In genomic region chr11:17411418-17411817, GRCh38 we compare ENCODE assay signal across 15 cellular contexts. TPM values are rescaled to one million over a fixed set of nuclear protein-coding genes. Genes with fewer than 3 reads are reported as not detected.
A peak's percentile ranks its signal among the peaks of the same experiment; 100 is the strongest.
DNase-seq lines count a peak whose midpoint lies in the region; ATAC-seq and TF ChIP-seq lines count a peak whose summit lies in the region.
"Had no signal": no experiment of that assay in that cellular context is flagged by ENCODE, and none has a peak within 500 bp of the region (broad histone marks: within the 10 kb centered on the region; RNA-seq: fewer than 3 reads in every experiment).

No MANE protein-coding gene starts in this region.

- no peak for TF ChIP-seq CTCF in GM23338 (conservative IDR thresholded peaks at IDR 0.05; ENCODE audit: low read depth in 2 of 2)
- no peak for TF ChIP-seq CTCF in lower lobe of right lung (IDR thresholded peaks at IDR 0.05)
- TF ChIP-seq CTCF in upper lobe of left lung (IDR thresholded peaks at IDR 0.05): no peak

- H3K9ac ChIP-seq in BLaER1 treated with 17β-estradiol and CSF1 and Interleukin-3, amounts not matched to agents 10 nM and 100 nM: 0 out of 22 replicates have a peak overlapping the region, but pooled peaks of 1 of the 11 experiments have one; percentile 14
- H3K9ac ChIP-seq: SK-N-SH had no signal

- H3K27ac ChIP-seq in BLaER1 treated with 17β-estradiol and CSF1 and Interleukin-3, amounts not matched to agents 10 nM and 100 nM: no peak overlapping the region
- H3K27ac ChIP-seq in GM23338 (ENCODE audit: low read depth) (no peak overlapping the region), lower lobe of right lung (no peak overlapping the region), upper lobe of left lung (peak overlapping the region in 3 of 4 donors; percentile 44 to 74 (median 70))

- H3K36me3 Mint-ChIP-seq in GM23338 (ENCODE audit: low read depth): no peaks in the 10 kb centered on the region

- H3K4me1 ChIP-seq in BLaER1 treated with 17β-estradiol and CSF1 and Interleukin-3, amounts not matched to agents 10 nM and 100 nM: peaks cover 8 to 43% (median 34%) of the 10 kb centered on the region in 10 experiments
- H3K4me1 ChIP-seq in GM23338 (ENCODE audit: insufficient read depth) (no peaks in the 10 kb centered on the region), lower lobe of right lung (peaks cover 6% of the 10 kb centered on the region), upper lobe of left lung (peaks cover 25 to 42% (median 27%) of the 10 kb centered on the region in 4 donors)
- H3K4me1 ChIP-seq: HAP-1 had no signal

- H3K9me3 ChIP-seq in BLaER1 treated with 17β-estradiol and CSF1 and Interleukin-3, amounts not matched to agents 10 nM and 100 nM (replicated peaks in 1 of 11): no peaks in the 10 kb centered on the region
- H3K9me3 ChIP-seq in lower lobe of right lung (no peaks in the 10 kb centered on the region), upper lobe of left lung (no peaks in the 10 kb centered on the region)
- H3K9me3 ChIP-seq: HAP-1, MG63, SK-N-SH had no signal

- H4K20me1 ChIP-seq in BLaER1 treated with 17β-estradiol and CSF1 and Interleukin-3, amounts not matched to agents 10 nM and 100 nM: no peaks in the 10 kb centered on the region
- no peaks in the 10 kb centered on the region for H4K20me1 ChIP-seq in GM23338 (replicated peaks; ENCODE audit: insufficient read depth)

- intact Hi-C loops in lower lobe of right lung (cut with DNase I): no loop called here

- no peak for TF ChIP-seq POLR2A in upper lobe of left lung (IDR thresholded peaks at IDR 0.05)

- DNase-seq in GM23338 (ENCODE audit: low spot score) (no peak), lower lobe of right lung (peak; percentile 1), upper lobe of left lung (no peak), NCI-H748 (lab: John Stamatoyannopoulos, UW; ENCODE audit: unreplicated experiment) (no peak), iPS-NIHi11 (ENCODE audit: low spot score) (no peak)
- DNase-seq: DMS153, HFFc6, KBM-7, MG63, NCI-H774, SK-N-SH, SW 1271 had no signal

- no peak for ATAC-seq in GM23338
- no peak for ATAC-seq in lower lobe of right lung
- ATAC-seq in upper lobe of left lung (ENCODE audit: low FRiP score in 2 of 2): no peak
- no peak for ATAC-seq in GM19351 (IDR thresholded peaks at IDR 0.05; ENCODE audit: unreplicated experiment)

- peaks cover 6% of the 10 kb centered on the region; the same call in 1 of the 3 replicates for H3K4me1 Mint-ChIP-seq in GM23338

- H3K27me3 Mint-ChIP-seq in GM23338 (ENCODE audit: insufficient read depth, low read depth, poor library complexity): peaks cover 11% of the 10 kb centered on the region

- H3K79me2 ChIP-seq in GM23338 (replicated peaks; ENCODE audit: insufficient read depth): no peaks in the 10 kb centered on the region

- H2AFZ ChIP-seq in GM23338: 0 out of 2 replicates have a peak overlapping the region, but pooled peaks have one; percentile 10

- H3K4me3 Mint-ChIP-seq in GM23338: no peak overlapping the region
- H3K4me3 Mint-ChIP-seq: HFFc6 had no signal

- H3K36me3 ChIP-seq in BLaER1 treated with 17β-estradiol and CSF1 and Interleukin-3, amounts not matched to agents 10 nM and 100 nM: no peaks in the 10 kb centered on the region
- H3K36me3 ChIP-seq in GM23338 (ENCODE audit: insufficient read depth) (no peaks in the 10 kb centered on the region), lower lobe of right lung (no peaks in the 10 kb centered on the region), upper lobe of left lung (no peaks in the 10 kb centered on the region)
- H3K36me3 ChIP-seq: HAP-1, MG63 had no signal

- H3K4me2 ChIP-seq in BLaER1 treated with 17β-estradiol and CSF1 and Interleukin-3, amounts not matched to agents 10 nM and 100 nM: peak overlapping the region; percentile 2 to 63 (median 47); a peak in 21 of 22 replicates
- no peak overlapping the region for H3K4me2 ChIP-seq in GM23338
- H3K4me2 ChIP-seq: SK-N-SH had no signal

- no peaks in the 10 kb centered on the region for H3K9me2 ChIP-seq in GM23338 (ENCODE audit: insufficient read depth)
- H3K9me2 ChIP-seq: SK-N-SH had no signal

- no peak overlapping the region for H3K27ac Mint-ChIP-seq in GM23338
- H3K27ac Mint-ChIP-seq: HFFc6 had no signal

- H3F3A ChIP-seq in GM23338 (replicated peaks; ENCODE audit: low read depth): no peaks in the 10 kb centered on the region

- no peaks in the 10 kb centered on the region for H3K9me3 Mint-ChIP-seq in GM23338

- H3K4me3 ChIP-seq in BLaER1 treated with 17β-estradiol and CSF1 and Interleukin-3, amounts not matched to agents 10 nM and 100 nM: no peak overlapping the region
- H3K4me3 ChIP-seq in GM23338 (no peak overlapping the region), lower lobe of right lung (no peak overlapping the region), upper lobe of left lung (no peak overlapping the region)
- H3K4me3 ChIP-seq: HAP-1, MG63 had no signal

- no peak for TF ChIP-seq EP300 in upper lobe of left lung (IDR thresholded peaks at IDR 0.05)

- WGBS in upper lobe of left lung, 2 donors: 63 to 73% methylated on average over 6 of the region's 6 CpGs

- H3K27me3 ChIP-seq in BLaER1 treated with 17β-estradiol and CSF1 and Interleukin-3, amounts not matched to agents 10 nM and 100 nM: no peaks in the 10 kb centered on the region
- H3K27me3 ChIP-seq in GM23338 (ENCODE audit: insufficient read depth) (no peaks in the 10 kb centered on the region), lower lobe of right lung (ENCODE audit: low read depth) (no peaks in the 10 kb centered on the region), upper lobe of left lung (no peaks in the 10 kb centered on the region)
- H3K27me3 ChIP-seq: MG63 had no signal

TF ChIP-seq in GM23338, 12 proteins besides CTCF, POLR2A, EP300 and RAD21 (continues in another document):
- no peak for TF ChIP-seq ETS1 (IDR thresholded peaks at IDR 0.05)

RNA-seq across cellular contexts. Expression of gene KCNJ11, which starts 23.0 kb away (rescaled TPM):
- 5.9 and 7.9 TPM in 2 replicates for total RNA-seq in GM23338 (2014; rRNA removed; shearing (Covaris generic))
- 0.89 and 2.2 TPM in 2 replicates for polyA plus RNA-seq in GM23338 (2016; fragmentation: Nextera tagmentation; extraction: Ambion mirVana)
- total RNA-seq in lower lobe of right lung (4.3 TPM), upper lobe of left lung (1 to 10 TPM; 2.6 to 9.5 (median 5.7) TPM)
- total RNA-seq: HFFc6 had no signal

RNA-seq across cellular contexts. Expression of gene NCR3LG1, which starts 59.8 kb away (rescaled TPM):
- 1.5 and 1.9 TPM in 2 replicates for total RNA-seq in GM23338 (2014; rRNA removed; shearing (Covaris generic))
- 0.15 and 0.28 TPM in 2 replicates for polyA plus RNA-seq in GM23338 (2016; fragmentation: Nextera tagmentation; extraction: Ambion mirVana)
- 3.2 TPM for total RNA-seq in lower lobe of right lung
- total RNA-seq in upper lobe of left lung: 1 to 10 TPM; 3.6 to 7.6 (median 4.5) TPM

Comparison
In these comparisons a context has a peak if more than half of its experiments do, and no peak if none do; other contexts are left out.
1. H3K27ac ChIP-seq: peak in upper lobe of left lung (3 of 4); none in BLaER1 treated with 17β-estradiol and CSF1 and Interleukin-3, amounts not matched to agents 10 nM and 100 nM (0 of 11), GM23338 (single experiment) and lower lobe of right lung (single experiment).